ENCODE assay signal across 1 cellular context in the genomic region with DNA sequence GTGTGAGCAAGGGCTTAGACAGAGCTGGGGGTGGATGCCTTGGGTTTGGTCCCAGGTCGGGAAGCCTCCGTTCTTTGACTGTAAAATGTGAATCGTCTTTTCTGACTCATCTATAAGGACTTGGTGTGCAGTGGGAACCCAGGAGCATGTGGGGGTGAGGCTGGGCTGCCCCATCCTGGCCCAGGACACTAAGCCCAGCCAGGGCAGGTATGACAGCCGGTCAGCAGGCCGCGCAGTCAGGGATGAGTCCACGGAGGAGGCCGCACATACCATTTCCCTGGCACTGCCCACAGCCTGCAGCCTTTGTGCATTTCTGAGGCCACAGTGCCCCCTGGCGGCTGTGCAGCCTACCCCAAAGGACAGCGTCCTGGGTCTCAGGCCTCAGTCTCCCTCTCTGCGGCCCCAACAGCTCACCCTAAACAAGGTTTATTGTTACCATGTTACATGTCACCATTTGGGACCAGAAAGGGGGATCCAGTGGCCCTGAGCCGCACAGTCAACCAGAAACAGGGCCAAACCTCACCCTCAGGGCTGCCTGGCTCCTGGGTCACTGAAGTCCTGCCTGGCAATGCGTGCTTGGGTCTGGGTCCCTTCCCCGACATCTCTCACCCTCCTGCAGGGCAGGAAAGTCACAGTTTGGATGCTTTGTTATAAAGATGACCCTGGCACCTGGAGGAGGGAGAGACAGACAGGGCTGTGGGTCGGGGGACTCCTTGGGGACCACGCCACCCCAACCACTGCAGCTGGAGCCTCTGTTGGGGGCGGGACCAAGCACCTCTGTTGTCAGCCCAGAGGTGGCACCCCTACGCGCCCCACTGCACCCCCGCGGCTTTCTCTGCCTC.
TF ChIP-seq lines count a peak whose summit lies in the region.

No MANE protein-coding gene starts in this region.

TF ChIP-seq in HepG2, 621 proteins besides CTCF, POLR2A, EP300 and RAD21 (continued from another document and continues in another):
- no peak for TF ChIP-seq ZNF75D (CRISPR knock-in tag; IDR thresholded peaks at IDR 0.05; ENCODE audit: borderline replicate concordance)
- 0 out of 2 replicates have a peak, but pooled peaks have one; percentile 50 for TF ChIP-seq ZNF678 (CRISPR knock-in tag; IDR thresholded peaks at IDR 0.05)
- TF ChIP-seq, protein P1, sequence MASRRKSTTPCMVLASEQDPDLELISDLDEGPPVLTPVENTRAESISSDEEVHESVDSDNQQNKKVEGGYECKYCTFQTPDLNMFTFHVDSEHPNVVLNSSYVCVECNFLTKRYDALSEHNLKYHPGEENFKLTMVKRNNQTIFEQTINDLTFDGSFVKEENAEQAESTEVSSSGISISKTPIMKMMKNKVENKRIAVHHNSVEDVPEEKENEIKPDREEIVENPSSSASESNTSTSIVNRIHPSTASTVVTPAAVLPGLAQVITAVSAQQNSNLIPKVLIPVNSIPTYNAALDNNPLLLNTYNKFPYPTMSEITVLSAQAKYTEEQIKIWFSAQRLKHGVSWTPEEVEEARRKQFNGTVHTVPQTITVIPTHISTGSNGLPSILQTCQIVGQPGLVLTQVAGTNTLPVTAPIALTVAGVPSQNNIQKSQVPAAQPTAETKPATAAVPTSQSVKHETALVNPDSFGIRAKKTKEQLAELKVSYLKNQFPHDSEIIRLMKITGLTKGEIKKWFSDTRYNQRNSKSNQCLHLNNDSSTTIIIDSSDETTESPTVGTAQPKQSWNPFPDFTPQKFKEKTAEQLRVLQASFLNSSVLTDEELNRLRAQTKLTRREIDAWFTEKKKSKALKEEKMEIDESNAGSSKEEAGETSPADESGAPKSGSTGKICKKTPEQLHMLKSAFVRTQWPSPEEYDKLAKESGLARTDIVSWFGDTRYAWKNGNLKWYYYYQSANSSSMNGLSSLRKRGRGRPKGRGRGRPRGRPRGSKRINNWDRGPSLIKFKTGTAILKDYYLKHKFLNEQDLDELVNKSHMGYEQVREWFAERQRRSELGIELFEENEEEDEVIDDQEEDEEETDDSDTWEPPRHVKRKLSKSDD (CRISPR knock-in tag; IDR thresholded peaks at IDR 0.05; ENCODE audit: low read depth): no peak
- no peak for TF ChIP-seq ZNF251 (CRISPR knock-in tag; IDR thresholded peaks at IDR 0.05)
- TF ChIP-seq NFRKB (IDR thresholded peaks at IDR 0.05): no peak
- no peak for TF ChIP-seq ZNF33B (CRISPR knock-in tag; IDR thresholded peaks at IDR 0.05)
- no peak for TF ChIP-seq CHD4 (IDR thresholded peaks at IDR 0.05; ENCODE audit: borderline replicate concordance, low read length)
- no peak for TF ChIP-seq SP1 (IDR thresholded peaks at IDR 0.05)
- peak; percentile 37; the same call in 1 of the 2 replicates for TF ChIP-seq SP1 (CRISPR knock-in tag; IDR thresholded peaks at IDR 0.05)
- TF ChIP-seq THAP9 (CRISPR knock-in tag; IDR thresholded peaks at IDR 0.05; ENCODE audit: borderline replicate concordance): no peak
- no peak for TF ChIP-seq NR2F1 (CRISPR knock-in tag; IDR thresholded peaks at IDR 0.05)
- TF ChIP-seq ARHGAP35 (CRISPR knock-in tag; IDR thresholded peaks at IDR 0.05; ENCODE audit: borderline replicate concordance): no peak
- no peak for TF ChIP-seq NFE2 (CRISPR knock-in tag; IDR thresholded peaks at IDR 0.05)
- TF ChIP-seq, protein P2, sequence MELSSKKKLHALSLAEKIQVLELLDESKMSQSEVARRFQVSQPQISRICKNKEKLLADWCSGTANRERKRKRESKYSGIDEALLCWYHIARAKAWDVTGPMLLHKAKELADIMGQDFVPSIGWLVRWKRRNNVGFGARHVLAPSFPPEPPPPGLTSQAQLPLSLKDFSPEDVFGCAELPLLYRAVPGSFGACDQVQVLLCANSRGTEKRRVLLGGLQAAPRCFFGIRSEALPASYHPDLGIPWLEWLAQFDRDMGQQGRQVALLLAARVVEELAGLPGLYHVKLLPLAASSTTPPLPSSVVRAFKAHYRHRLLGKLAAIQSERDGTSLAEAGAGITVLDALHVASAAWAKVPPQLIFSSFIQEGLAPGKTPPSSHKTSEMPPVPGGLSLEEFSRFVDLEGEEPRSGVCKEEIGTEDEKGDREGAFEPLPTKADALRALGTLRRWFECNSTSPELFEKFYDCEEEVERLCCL (CRISPR knock-in tag; IDR thresholded peaks at IDR 0.05; ENCODE audit: borderline replicate concordance): no peak
- TF ChIP-seq TCF7 (IDR thresholded peaks at IDR 0.05; ENCODE audit: low read depth): no peak
- TF ChIP-seq U2AF2 (IDR thresholded peaks at IDR 0.05; ENCODE audit: low read depth, low read length): no peak
- TF ChIP-seq, protein P3, sequence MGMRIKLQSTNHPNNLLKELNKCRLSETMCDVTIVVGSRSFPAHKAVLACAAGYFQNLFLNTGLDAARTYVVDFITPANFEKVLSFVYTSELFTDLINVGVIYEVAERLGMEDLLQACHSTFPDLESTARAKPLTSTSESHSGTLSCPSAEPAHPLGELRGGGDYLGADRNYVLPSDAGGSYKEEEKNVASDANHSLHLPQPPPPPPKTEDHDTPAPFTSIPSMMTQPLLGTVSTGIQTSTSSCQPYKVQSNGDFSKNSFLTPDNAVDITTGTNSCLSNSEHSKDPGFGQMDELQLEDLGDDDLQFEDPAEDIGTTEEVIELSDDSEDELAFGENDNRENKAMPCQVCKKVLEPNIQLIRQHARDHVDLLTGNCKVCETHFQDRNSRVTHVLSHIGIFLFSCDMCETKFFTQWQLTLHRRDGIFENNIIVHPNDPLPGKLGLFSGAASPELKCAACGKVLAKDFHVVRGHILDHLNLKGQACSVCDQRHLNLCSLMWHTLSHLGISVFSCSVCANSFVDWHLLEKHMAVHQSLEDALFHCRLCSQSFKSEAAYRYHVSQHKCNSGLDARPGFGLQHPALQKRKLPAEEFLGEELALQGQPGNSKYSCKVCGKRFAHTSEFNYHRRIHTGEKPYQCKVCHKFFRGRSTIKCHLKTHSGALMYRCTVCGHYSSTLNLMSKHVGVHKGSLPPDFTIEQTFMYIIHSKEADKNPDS (CRISPR knock-in tag; IDR thresholded peaks at IDR 0.05): 0 out of 2 replicates have a peak, but pooled peaks have one; percentile 41
- 0 out of 2 replicates have a peak, but pooled peaks have one; percentile 59 for TF ChIP-seq ZNF343 (CRISPR knock-in tag; IDR thresholded peaks at IDR 0.05)
- no peak for TF ChIP-seq CBX1 (IDR thresholded peaks at IDR 0.05; ENCODE audit: low read depth)
- peak; percentile 80 for TF ChIP-seq TEAD3 (CRISPR knock-in tag; optimal IDR thresholded peaks at IDR 0.05; ENCODE audit: borderline replicate concordance)
- 0 out of 2 replicates have a peak, but pooled peaks have one; percentile 55 for TF ChIP-seq ZNF235 (CRISPR knock-in tag; IDR thresholded peaks at IDR 0.05; ENCODE audit: borderline replicate concordance)
- TF ChIP-seq SNAPC5 (CRISPR knock-in tag; IDR thresholded peaks at IDR 0.05; ENCODE audit: borderline replicate concordance): no peak
- no peak for TF ChIP-seq ZNF563 (CRISPR knock-in tag; IDR thresholded peaks at IDR 0.05)
- TF ChIP-seq, protein P4, sequence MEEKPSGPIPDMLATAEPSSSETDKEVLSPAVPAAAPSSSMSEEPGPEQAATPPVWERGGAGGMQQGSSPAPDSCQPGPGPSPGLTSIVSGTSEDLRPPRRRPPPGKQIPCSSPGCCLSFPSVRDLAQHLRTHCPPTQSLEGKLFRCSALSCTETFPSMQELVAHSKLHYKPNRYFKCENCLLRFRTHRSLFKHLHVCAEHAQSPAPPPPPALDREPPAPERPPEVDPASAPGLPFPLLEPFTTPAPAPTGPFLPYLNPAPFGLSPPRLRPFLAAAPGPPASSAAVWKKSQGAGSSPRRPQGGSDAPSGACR (CRISPR knock-in tag; IDR thresholded peaks at IDR 0.05): peak; percentile 85
- TF ChIP-seq, protein P5, sequence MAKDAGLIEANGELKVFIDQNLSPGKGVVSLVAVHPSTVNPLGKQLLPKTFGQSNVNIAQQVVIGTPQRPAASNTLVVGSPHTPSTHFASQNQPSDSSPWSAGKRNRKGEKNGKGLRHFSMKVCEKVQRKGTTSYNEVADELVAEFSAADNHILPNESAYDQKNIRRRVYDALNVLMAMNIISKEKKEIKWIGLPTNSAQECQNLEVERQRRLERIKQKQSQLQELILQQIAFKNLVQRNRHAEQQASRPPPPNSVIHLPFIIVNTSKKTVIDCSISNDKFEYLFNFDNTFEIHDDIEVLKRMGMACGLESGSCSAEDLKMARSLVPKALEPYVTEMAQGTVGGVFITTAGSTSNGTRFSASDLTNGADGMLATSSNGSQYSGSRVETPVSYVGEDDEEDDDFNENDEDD (CRISPR knock-in tag; IDR thresholded peaks at IDR 0.05; ENCODE audit: borderline replicate concordance): no peak
- no peak for TF ChIP-seq ARNT2 (CRISPR knock-in tag; IDR thresholded peaks at IDR 0.05; ENCODE audit: low read depth)
- TF ChIP-seq PPARG (CRISPR knock-in tag; conservative IDR thresholded peaks at IDR 0.05): no peak
- no peak for TF ChIP-seq ATRX (CRISPR knock-in tag; IDR thresholded peaks at IDR 0.05; ENCODE audit: borderline replicate concordance)
- no peak for TF ChIP-seq ZNF790 (CRISPR knock-in tag; IDR thresholded peaks at IDR 0.05; ENCODE audit: borderline replicate concordance)
- TF ChIP-seq, protein P6, sequence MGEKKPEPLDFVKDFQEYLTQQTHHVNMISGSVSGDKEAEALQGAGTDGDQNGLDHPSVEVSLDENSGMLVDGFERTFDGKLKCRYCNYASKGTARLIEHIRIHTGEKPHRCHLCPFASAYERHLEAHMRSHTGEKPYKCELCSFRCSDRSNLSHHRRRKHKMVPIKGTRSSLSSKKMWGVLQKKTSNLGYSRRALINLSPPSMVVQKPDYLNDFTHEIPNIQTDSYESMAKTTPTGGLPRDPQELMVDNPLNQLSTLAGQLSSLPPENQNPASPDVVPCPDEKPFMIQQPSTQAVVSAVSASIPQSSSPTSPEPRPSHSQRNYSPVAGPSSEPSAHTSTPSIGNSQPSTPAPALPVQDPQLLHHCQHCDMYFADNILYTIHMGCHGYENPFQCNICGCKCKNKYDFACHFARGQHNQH (CRISPR knock-in tag; IDR thresholded peaks at IDR 0.05): no peak
- no peak for TF ChIP-seq ARNT (IDR thresholded peaks at IDR 0.05)
- 0 out of 2 replicates have a peak, but pooled peaks have one; percentile 53 for TF ChIP-seq ZSCAN31 (CRISPR knock-in tag; IDR thresholded peaks at IDR 0.05; ENCODE audit: low read depth)
- TF ChIP-seq SNAI1 (CRISPR knock-in tag; IDR thresholded peaks at IDR 0.05; ENCODE audit: borderline replicate concordance): no peak
- TF ChIP-seq ZNF768 (CRISPR knock-in tag; IDR thresholded peaks at IDR 0.05): no peak
- TF ChIP-seq ZNF30 (CRISPR knock-in tag; IDR thresholded peaks at IDR 0.05): no peak
- TF ChIP-seq SMC3 (IDR thresholded peaks at IDR 0.05; ENCODE audit: low read length): peak; percentile 67
- TF ChIP-seq GATAD2A (CRISPR knock-in tag; IDR thresholded peaks at IDR 0.05): peak; percentile 54; the same call in 1 of the 2 replicates
- peak; percentile 37 for TF ChIP-seq ARID5B (CRISPR knock-in tag; IDR thresholded peaks at IDR 0.05)
- peak; percentile 72 for TF ChIP-seq SAP130 (CRISPR knock-in tag; IDR thresholded peaks at IDR 0.05; ENCODE audit: low read depth)
- TF ChIP-seq, protein P7, sequence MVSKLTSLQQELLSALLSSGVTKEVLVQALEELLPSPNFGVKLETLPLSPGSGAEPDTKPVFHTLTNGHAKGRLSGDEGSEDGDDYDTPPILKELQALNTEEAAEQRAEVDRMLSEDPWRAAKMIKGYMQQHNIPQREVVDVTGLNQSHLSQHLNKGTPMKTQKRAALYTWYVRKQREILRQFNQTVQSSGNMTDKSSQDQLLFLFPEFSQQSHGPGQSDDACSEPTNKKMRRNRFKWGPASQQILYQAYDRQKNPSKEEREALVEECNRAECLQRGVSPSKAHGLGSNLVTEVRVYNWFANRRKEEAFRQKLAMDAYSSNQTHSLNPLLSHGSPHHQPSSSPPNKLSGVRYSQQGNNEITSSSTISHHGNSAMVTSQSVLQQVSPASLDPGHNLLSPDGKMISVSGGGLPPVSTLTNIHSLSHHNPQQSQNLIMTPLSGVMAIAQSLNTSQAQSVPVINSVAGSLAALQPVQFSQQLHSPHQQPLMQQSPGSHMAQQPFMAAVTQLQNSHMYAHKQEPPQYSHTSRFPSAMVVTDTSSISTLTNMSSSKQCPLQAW (CRISPR knock-in tag; IDR thresholded peaks at IDR 0.05): peak; percentile 50; the same call in 1 of the 2 replicates
